ENCODE assay signal across 10 cellular contexts in the genomic region with DNA sequence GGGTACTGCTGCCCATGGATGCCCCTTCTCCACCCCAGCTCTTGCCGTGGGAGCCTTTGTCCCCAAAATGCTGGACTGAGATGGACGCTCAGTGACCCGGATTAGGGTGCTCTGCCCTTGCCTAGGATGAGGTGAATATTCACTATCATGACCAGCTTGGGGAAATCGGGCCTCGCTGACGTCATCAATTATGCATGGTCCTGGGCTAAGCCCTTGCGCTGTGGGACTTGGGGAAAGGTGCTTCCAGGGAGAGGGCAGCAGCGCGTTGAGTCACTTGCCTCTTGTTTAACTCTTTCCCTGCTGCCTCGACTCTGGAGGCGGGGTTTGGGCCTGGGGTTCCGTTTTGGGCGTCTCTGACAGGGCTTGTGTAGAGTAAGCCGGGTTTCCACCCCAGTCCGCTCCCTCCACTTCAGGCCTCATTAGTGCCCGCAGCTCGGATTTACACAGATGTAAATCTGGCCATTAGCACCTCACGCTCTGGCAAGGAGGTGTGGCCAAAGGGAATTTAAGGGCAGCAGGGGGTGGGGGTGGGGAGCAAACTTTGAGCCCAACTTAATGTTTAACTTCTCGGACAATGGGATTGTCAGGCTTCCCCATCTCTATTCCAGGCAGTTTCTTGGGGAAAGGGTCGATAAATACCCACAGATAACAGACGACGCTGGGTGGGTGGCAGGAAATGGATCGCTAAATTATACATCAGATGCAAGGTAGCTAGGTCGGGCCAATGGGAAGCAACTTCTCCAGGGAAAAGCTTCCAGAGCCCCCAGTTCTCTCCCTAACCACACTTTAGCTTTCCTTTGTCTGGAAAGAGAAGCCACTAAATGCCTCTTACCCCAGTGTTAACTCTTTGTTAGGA. TPM values are rescaled to one million over a fixed set of nuclear protein-coding genes. Genes with fewer than 3 reads are reported as not detected.
DNase-seq lines count a peak whose midpoint lies in the region; ATAC-seq and TF ChIP-seq lines count a peak whose summit lies in the region.
"Had no signal": no experiment of that assay in that cellular context is flagged by ENCODE, and none has a peak within 500 bp of the region (broad histone marks: within the 10 kb centered on the region; RNA-seq: fewer than 3 reads in every experiment).

No MANE protein-coding gene starts in this region.

- peaks cover 15% of the 10 kb centered on the region for H3K4me1 ChIP-seq in HUES6 (ENCODE audit: control insufficient read depth, insufficient read depth, low read length)
- peaks cover 0 to 9% (median 8%) of the 10 kb centered on the region in 5 donors for H3K4me1 ChIP-seq in subcutaneous abdominal adipose tissue (ENCODE audit: control insufficient read depth in 5 of 5, insufficient read depth in 5 of 5, low read length in 5 of 5)
- H3K4me1 ChIP-seq: gastrocnemius medialis had no signal

- H3K36me3 ChIP-seq in HUES6 (ENCODE audit: control insufficient read depth, insufficient read depth, low read length) (no peaks in the 10 kb centered on the region), subcutaneous abdominal adipose tissue (ENCODE audit: control insufficient read depth in 5 of 5, insufficient read depth in 5 of 5, low read length in 5 of 5) (no peaks in the 10 kb centered on the region)
- H3K36me3 ChIP-seq: gastrocnemius medialis had no signal

- H3K36me3 Mint-ChIP-seq in endothelial cell (ENCODE audit: low read depth, unreplicated experiment) = peaks cover 3% of the 10 kb centered on the region

- no peak for TF ChIP-seq CTCF in endothelial cell (IDR thresholded peaks at IDR 0.05; ENCODE audit: unreplicated experiment)

- peak overlapping the region; percentile 32 for H3K9ac ChIP-seq in HUES6 (ENCODE audit: low read length)
- no peak overlapping the region for H3K9ac ChIP-seq in subcutaneous abdominal adipose tissue (ENCODE audit: low read length in 5 of 5)

- no peaks in the 10 kb centered on the region for H3K9me3 Mint-ChIP-seq in endothelial cell (ENCODE audit: unreplicated experiment)

- H3K27ac ChIP-seq in HUES6 (ENCODE audit: low read depth, low read length) = no peak overlapping the region
- H3K27ac ChIP-seq in subcutaneous abdominal adipose tissue (ENCODE audit: low read depth, low read length) = no peak overlapping the region
- H3K27ac ChIP-seq: gastrocnemius medialis had no signal

- H3K27me3 ChIP-seq in HUES6 (ENCODE audit: control insufficient read depth, insufficient read depth, low read length) (peaks cover 36% of the 10 kb centered on the region; the same call in 1 of the 2 replicates), subcutaneous abdominal adipose tissue (ENCODE audit: control insufficient read depth in 5 of 5, insufficient read depth in 4 of 5, low read length in 5 of 5) (no peaks in the 10 kb centered on the region)
- H3K27me3 ChIP-seq: gastrocnemius medialis had no signal

- no peak for TF ChIP-seq POLR2A in erythroblast (IDR thresholded peaks at IDR 0.05; ENCODE audit: low read length)

- H3K27me3 Mint-ChIP-seq in endothelial cell (ENCODE audit: unreplicated experiment) = peaks cover 3% of the 10 kb centered on the region

- ATAC-seq in left colon = peak; percentile 86
- ATAC-seq: gastrocnemius medialis had no signal

- H3K27ac Mint-ChIP-seq in endothelial cell (ENCODE audit: unreplicated experiment) = no peak overlapping the region

- peak overlapping the region; percentile 46 for H3K4me3 ChIP-seq in HUES6 (ENCODE audit: low read depth, low read length)
- H3K4me3 ChIP-seq in subcutaneous abdominal adipose tissue (ENCODE audit: low read depth in 1 of 5, low read length in 5 of 5) = peak overlapping the region in 3 of 5 donors; percentile 7 to 34 (median 22)
- H3K4me3 ChIP-seq: gastrocnemius medialis had no signal

- intact Hi-C loops in left colon (cut with DNase I, micrococcal nuclease) = no loop called here

- DNase-seq in endothelial cell (ENCODE audit: low spot score) (peak; percentile 19), left colon (peak; percentile 66 to 79), erythroblast (lab: John Stamatoyannopoulos, UW) (no peak), NCI-H2107 treated with DMSO at 0.1 percent for 48 hours (lab: John Stamatoyannopoulos, UW; ENCODE audit: unreplicated experiment) (no peak), NCI-H524 treated with DMSO at 0.1 percent for 48 hours (lab: John Stamatoyannopoulos, UW) (no peak), dedifferentiated amniotic fluid mesenchymal stem cell (ENCODE audit: extremely low spot score) (no peak)
- DNase-seq: gastrocnemius medialis, GOT3 had no signal

- H3K9me3 ChIP-seq in HUES6 (ENCODE audit: control insufficient read depth, insufficient read depth, low read depth, low read length) (no peaks in the 10 kb centered on the region), subcutaneous abdominal adipose tissue (ENCODE audit: control insufficient read depth in 5 of 5, low read length in 5 of 5) (no peaks in the 10 kb centered on the region)
- H3K9me3 ChIP-seq: gastrocnemius medialis had no signal

- peak overlapping the region; percentile 62 for H3K4me3 Mint-ChIP-seq in endothelial cell (ENCODE audit: unreplicated experiment)

- peaks cover 4% of the 10 kb centered on the region for H3K4me1 Mint-ChIP-seq in endothelial cell (ENCODE audit: unreplicated experiment)

RNA-seq across cellular contexts. Expression of gene TCF7L2, which starts 51.3 kb away (rescaled TPM):
- total RNA-seq in endothelial cell (ENCODE audit: unreplicated experiment) (49.3 TPM), left colon (100 to 1,000 TPM; 114 to 118 TPM)

Comparison
In these comparisons a context has a peak if more than half of its experiments do, and no peak if none do; other contexts are left out.
1. DNase-seq: peak in endothelial cell (single experiment) and left colon (2 of 2); none in erythroblast (0 of 2), NCI-H2107 treated with DMSO at 0.1 percent for 48 hours (single experiment), NCI-H524 treated with DMSO at 0.1 percent for 48 hours (single experiment) and dedifferentiated amniotic fluid mesenchymal stem cell (single experiment).